Comparison of ENCODE assay signal across 9 cellular contexts in the genomic region with DNA sequence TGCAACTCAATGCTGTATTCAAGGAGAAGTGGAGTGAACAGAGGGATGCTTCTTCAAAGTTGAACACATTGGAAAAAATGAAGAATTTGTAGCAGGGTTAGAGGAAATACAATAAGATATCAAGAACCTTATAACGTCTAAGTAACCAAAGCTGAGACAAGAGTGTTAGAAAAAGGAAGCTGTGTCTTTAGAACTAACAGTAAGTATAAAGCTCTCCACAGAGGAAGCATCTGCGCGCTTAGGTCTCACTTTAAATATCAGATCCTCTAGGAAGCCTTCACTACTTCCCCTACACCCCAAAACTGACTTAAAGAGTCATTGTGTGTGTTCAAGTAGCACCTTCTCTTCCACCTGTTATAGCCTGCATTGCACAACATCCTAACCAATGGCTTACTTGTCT. TPM values are rescaled to one million over a fixed set of nuclear protein-coding genes. Genes with fewer than 3 reads are reported as not detected.
A peak's percentile ranks its signal among the peaks of the same experiment; 100 is the strongest.
DNase-seq lines count a peak whose midpoint lies in the region; ATAC-seq, FAIRE-seq and TF ChIP-seq lines count a peak whose summit lies in the region.
"Had no signal": no experiment of that assay in that cellular context is flagged by ENCODE, and none has a peak within 500 bp of the region (broad histone marks: within the 10 kb centered on the region; RNA-seq: fewer than 3 reads in every experiment).

No MANE protein-coding gene starts in this region.

- WGBS in esophagus squamous epithelium, 2 donors: 53 to 55% methylated on average over 3 of the region's 3 CpGs
- 79 to 91% methylated on average over 3 of the region's 3 CpGs for WGBS in aorta, 2 donors

- intact Hi-C loops in esophagus squamous epithelium (cut with DNase I) (no loop called here), aorta (cut with DNase I) (no loop called here)

- no peak for FAIRE-seq in GM19239 (lab: Jason Lieb, UNC)

- no peak for TF ChIP-seq CTCF in esophagus squamous epithelium (IDR thresholded peaks at IDR 0.05)

- no peak for TF ChIP-seq POLR2A in esophagus squamous epithelium (IDR thresholded peaks at IDR 0.05)

- H3K4me3 ChIP-seq in esophagus squamous epithelium (peak overlapping the region in 1 of 4 donors; percentile 35), aorta (ENCODE audit: low read length in 2 of 2) (no peak overlapping the region)

- H3K27me3 ChIP-seq in esophagus squamous epithelium (no peaks in the 10 kb centered on the region), aorta (ENCODE audit: control insufficient read depth in 1 of 2, insufficient read depth in 2 of 2, low read length in 1 of 2) (peaks cover 0 to 2% of the 10 kb centered on the region in 2 donors)

- H3K36me3 ChIP-seq in esophagus squamous epithelium: no peaks in the 10 kb centered on the region
- H3K36me3 ChIP-seq in aorta (ENCODE audit: control insufficient read depth in 1 of 2, insufficient read depth in 2 of 2, low read length in 1 of 2): no peaks in the 10 kb centered on the region

- H3K4me1 ChIP-seq in esophagus squamous epithelium: peaks cover 5 to 70% (median 41%) of the 10 kb centered on the region in 3 donors
- H3K4me1 ChIP-seq in aorta (ENCODE audit: control insufficient read depth in 1 of 2, insufficient read depth in 2 of 2, low read length in 2 of 2): no peaks in the 10 kb centered on the region

- peak; percentile 21 for ATAC-seq in GM19452 (IDR thresholded peaks at IDR 0.05; ENCODE audit: unreplicated experiment)
- ATAC-seq in HG03571 (IDR thresholded peaks at IDR 0.05; ENCODE audit: unreplicated experiment): peak; percentile 27
- no peak for ATAC-seq in aorta (ENCODE audit: low FRiP score)

- H3K9me3 ChIP-seq in esophagus squamous epithelium (no peaks in the 10 kb centered on the region), aorta (ENCODE audit: control insufficient read depth, low read length) (peaks cover 1% of the 10 kb centered on the region)

- H3K27ac ChIP-seq in esophagus squamous epithelium (peak overlapping the region; percentile 60 to 79 (median 72)), aorta (ENCODE audit: low read depth in 1 of 2, low read length in 2 of 2) (no peak overlapping the region)

- DNase-seq in CD1c-positive myeloid dendritic cell (ENCODE audit: extremely low spot score) (peak; percentile 61), esophagus squamous epithelium (lab: John Stamatoyannopoulos, UW) (no peak), DMS53 treated with DMSO at 0.1 percent for 48 hours (lab: John Stamatoyannopoulos, UW; ENCODE audit: unreplicated experiment) (no peak), GM19239 (ENCODE audit: insufficient read length, low spot score) (no peak), retina (no peak), aorta (no peak)
- DNase-seq: DMS53 had no signal

RNA-seq across cellular contexts. Expression of gene CH25H, which starts 43.0 kb away (rescaled TPM):
- total RNA-seq in esophagus squamous epithelium (10 to 100 TPM in 2 of 4 donors, 1 to 10 TPM in 2; 6.4 to 27.8 (median 11.5) TPM), aorta (1 to 10 TPM; 1.7 to 2.4 TPM)
- polyA plus RNA-seq in aorta: 1 to 10 TPM in 1 of 2 donors, not detected in 1; 1.0 TPM

Comparison
In these comparisons a context has a peak if more than half of its experiments do, and no peak if none do; other contexts are left out.
1. H3K27ac ChIP-seq: peak in esophagus squamous epithelium (4 of 4); none in aorta (0 of 2).